ENCODE assay signal across 8 cellular contexts in the genomic region with DNA sequence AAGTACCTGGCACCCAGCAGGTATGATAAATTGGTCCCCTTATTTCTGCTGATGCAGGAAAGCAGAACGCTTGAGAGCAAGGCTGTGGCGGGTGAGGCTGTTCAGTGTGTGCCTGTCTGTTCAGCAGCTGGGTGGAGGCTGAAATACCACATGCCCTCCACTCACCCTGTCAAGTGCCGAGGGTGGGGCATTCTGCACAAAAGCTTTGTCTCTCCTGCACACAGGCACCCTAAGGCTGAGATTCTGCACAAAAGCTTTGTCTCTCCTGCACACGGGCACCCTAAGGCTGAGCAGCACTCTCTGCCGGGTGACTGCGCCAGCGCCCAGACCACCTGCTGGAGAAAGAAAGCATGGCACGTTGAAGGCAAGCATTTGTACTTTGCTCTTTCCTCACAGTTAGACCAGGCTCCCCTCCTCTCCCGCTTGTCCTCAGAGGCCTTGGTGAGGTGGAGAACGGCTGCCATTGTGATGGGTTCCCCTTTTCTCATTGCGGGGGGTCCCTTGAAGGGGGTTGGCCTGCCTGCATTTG.
DNase-seq lines count a peak whose midpoint lies in the region; ATAC-seq, FAIRE-seq and TF ChIP-seq lines count a peak whose summit lies in the region.

No MANE protein-coding gene starts in this region.

- no peak for FAIRE-seq in RCC 7860 (lab: Jason Lieb, UNC)

- 59 to 69% methylated on average over 7 to 11 of the region's 11 CpGs for WGBS in endodermal cell (ENCODE audit: insufficient coverage in 1 of 2, insufficient read length in 1 of 2), 2 experiments

- DNase-seq in RKO (ENCODE audit: low spot score) (peak; percentile 78), endodermal cell (peak; percentile 78), RCC 7860 (ENCODE audit: low spot score) (no peak), LoVo (ENCODE audit: low spot score) (no peak)
- peak in 2 of 3 donors; percentile 22 to 24 for DNase-seq in stimulated activated CD4-positive, alpha-beta T cell treated with anti-CD3 and anti-CD28 coated beads, TNF-alpha, amount 100 ng/mL, for 48 hours (ENCODE audit: low read depth in 3 of 3)

- no peaks in the 10 kb centered on the region for H3K36me3 Mint-ChIP-seq in endodermal cell (ENCODE audit: low read depth)

- no peaks in the 10 kb centered on the region for H3K9me3 Mint-ChIP-seq in endodermal cell

- H3K36me3 ChIP-seq in endodermal cell (ENCODE audit: control insufficient read depth, insufficient read depth, low read length) = no peaks in the 10 kb centered on the region

- no peak overlapping the region for H3K9ac ChIP-seq in endodermal cell (ENCODE audit: extremely low read depth, low read length, poor library complexity, severe bottlenecking)

- no peak overlapping the region for H3K4me3 ChIP-seq in endodermal cell (ENCODE audit: low read length)

- H3K27ac Mint-ChIP-seq in endodermal cell = no peak overlapping the region

- no peak overlapping the region for H3K4me3 Mint-ChIP-seq in endodermal cell

- H3K27me3 Mint-ChIP-seq in endodermal cell (ENCODE audit: insufficient read depth) = peaks cover 20% of the 10 kb centered on the region

- peak; percentile 58 for ATAC-seq in GM18873 (IDR thresholded peaks at IDR 0.05; ENCODE audit: low FRiP score, unreplicated experiment)
- ATAC-seq in GM18861 (IDR thresholded peaks at IDR 0.05; ENCODE audit: unreplicated experiment) = no peak
- no peak for ATAC-seq in GM21825 (IDR thresholded peaks at IDR 0.05; ENCODE audit: unreplicated experiment)

- H3K4me1 Mint-ChIP-seq in endodermal cell = peaks cover 12% of the 10 kb centered on the region

- no peak overlapping the region for H3K27ac ChIP-seq in endodermal cell (ENCODE audit: low read depth, low read length)

- peak; percentile 68 for TF ChIP-seq CTCF in endodermal cell (conservative IDR thresholded peaks at IDR 0.05)

- no peaks in the 10 kb centered on the region for H3K9me3 ChIP-seq in endodermal cell (ENCODE audit: control insufficient read depth, low read length)

- peaks cover 23% of the 10 kb centered on the region for H3K27me3 ChIP-seq in endodermal cell (ENCODE audit: control insufficient read depth, insufficient read depth, low read length, poor library complexity, severe bottlenecking)

- H3K4me1 ChIP-seq in endodermal cell (ENCODE audit: control insufficient read depth, insufficient read depth, low read length) = no peaks in the 10 kb centered on the region

Comparison
In these comparisons a context has a peak if more than half of its experiments do, and no peak if none do; other contexts are left out.
1. DNase-seq: peak in RKO (single experiment), endodermal cell (single experiment) and stimulated activated CD4-positive, alpha-beta T cell treated with anti-CD3 and anti-CD28 coated beads, TNF-alpha, amount 100 ng/mL, for 48 hours (2 of 3); none in RCC 7860 (single experiment) and LoVo (single experiment).